8 cellular contexts compared by ENCODE assay signal in the genomic region with DNA sequence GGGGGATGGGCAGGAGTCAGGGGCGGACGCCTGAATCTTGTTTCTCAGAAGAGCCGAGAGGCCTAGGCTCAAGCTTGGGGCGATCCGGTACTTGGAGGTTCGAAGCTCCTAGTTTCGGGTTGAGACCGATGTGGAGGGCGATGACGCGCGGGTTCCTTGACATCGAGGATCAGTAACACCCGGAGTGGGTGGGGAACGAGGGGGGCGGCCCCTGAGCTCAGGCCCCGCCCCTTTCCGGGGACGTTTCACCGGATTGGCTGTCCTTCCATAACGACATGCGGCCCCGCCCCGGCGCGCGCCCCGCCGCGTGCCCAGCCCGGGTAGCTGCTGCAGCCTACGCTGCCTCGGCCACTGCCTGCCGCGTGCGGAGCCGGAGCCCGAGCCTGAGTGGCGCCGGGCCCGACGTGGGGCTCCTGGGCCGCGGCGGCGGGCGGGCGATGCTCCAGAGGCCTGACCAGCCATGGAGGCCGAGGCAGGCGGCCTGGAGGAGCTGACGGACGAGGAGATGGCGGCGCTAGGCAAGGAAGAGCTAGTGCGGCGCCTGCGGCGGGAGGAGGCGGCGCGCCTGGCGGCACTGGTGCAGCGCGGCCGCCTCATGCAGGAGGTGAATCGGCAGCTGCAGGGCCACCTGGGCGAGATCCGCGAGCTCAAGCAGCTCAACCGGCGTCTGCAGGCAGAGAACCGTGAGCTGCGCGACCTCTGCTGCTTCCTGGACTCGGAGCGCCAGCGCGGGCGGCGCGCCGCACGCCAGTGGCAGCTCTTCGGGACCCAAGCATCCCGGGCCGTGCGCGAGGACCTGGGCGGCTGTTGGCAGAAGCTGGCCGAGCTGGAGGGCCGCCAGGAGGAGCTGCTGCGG. TPM values are rescaled to one million over a fixed set of nuclear protein-coding genes. Genes with fewer than 3 reads are reported as not detected.
DNase-seq lines count a peak whose midpoint lies in the region; ATAC-seq and TF ChIP-seq lines count a peak whose summit lies in the region.

A gene (plus strand): TSS at position 350 of the 856 bp plus-strand sequence. CDS start 111 bp downstream, at position 461.

- no peaks in the 10 kb centered on the region for H3K9me3 ChIP-seq in colonic mucosa

- CTCF ChIA-PET in BJ (lab: Yijun Ruan, JAX): interaction anchor here (0.6 to 11.7 kb wide), 15 partner anchors 8 to 179 kb away, joined by 3 to 130 read pairs (median 17); a partner anchor contains a TSS
- CTCF ChIA-PET in activated CD4-positive, alpha-beta T cell treated with anti-CD3 and anti-CD28 coated beads, Interleukin-2, amount 10 ng/mL, durations not matched to agents 7 days and 5 days (lab: Charles Lee): interaction anchor here (0.8 to 24.2 kb wide), 21 partner anchors 17 to 349 kb away, joined by 3 to 590 read pairs (median 5); a partner anchor contains a TSS

- H3K27ac Mint-ChIP-seq in activated CD4-positive, alpha-beta T cell treated with anti-CD3 and anti-CD28 coated beads, Interleukin-2, amount 10 ng/mL, durations not matched to agents 7 days and 5 days: peak within 1 kb of the TSS; percentile 93

- peak within 1 kb of the TSS; percentile 75 for H3K4me3 ChIP-seq in BJ (ENCODE audit: low read depth, low read length)
- H3K4me3 ChIP-seq in colonic mucosa: peak within 1 kb of the TSS; percentile 66

- no peaks in the 10 kb centered on the region for H3K9me3 Mint-ChIP-seq in activated CD4-positive, alpha-beta T cell treated with anti-CD3 and anti-CD28 coated beads, Interleukin-2, amount 10 ng/mL, durations not matched to agents 7 days and 5 days

- peak within 1 kb of the TSS; percentile 90 for H3K4me3 Mint-ChIP-seq in activated CD4-positive, alpha-beta T cell treated with anti-CD3 and anti-CD28 coated beads, Interleukin-2, amount 10 ng/mL, durations not matched to agents 7 days and 5 days

- H3K27me3 Mint-ChIP-seq in activated CD4-positive, alpha-beta T cell treated with anti-CD3 and anti-CD28 coated beads, Interleukin-2, amount 10 ng/mL, durations not matched to agents 7 days and 5 days: no peaks in the 10 kb centered on the region

- POLR2A ChIA-PET in BJ (lab: Charles Lee): interaction anchor here (0.5 to 2.5 kb wide), 15 partner anchors 8 to 238 kb away, joined by 3 to 19 read pairs (median 5); a partner anchor contains a TSS
- POLR2A ChIA-PET in activated CD4-positive, alpha-beta T cell treated with anti-CD3 and anti-CD28 coated beads, Interleukin-2, amount 10 ng/mL, durations not matched to agents 7 days and 5 days (lab: Charles Lee): interaction anchor here (0.6 to 1.5 kb wide), 5 partner anchors 10 to 251 kb away, joined by 3 to 9 read pairs (median 3); a partner anchor contains a TSS

- H3K4me1 Mint-ChIP-seq in activated CD4-positive, alpha-beta T cell treated with anti-CD3 and anti-CD28 coated beads, Interleukin-2, amount 10 ng/mL, durations not matched to agents 7 days and 5 days: peaks cover 69% of the 10 kb centered on the region

- TF ChIP-seq CTCF in BJ (IDR thresholded peaks at IDR 0.05; ENCODE audit: insufficient read depth, low read depth, low read length): no peak
- no peak for TF ChIP-seq CTCF in colonic mucosa (IDR thresholded peaks at IDR 0.05)

- H3K9ac ChIP-seq in colonic mucosa (ENCODE audit: low read depth in 2 of 2, low read length in 2 of 2): peak within 1 kb of the TSS; percentile 87 to 94

- H3K36me3 Mint-ChIP-seq in activated CD4-positive, alpha-beta T cell treated with anti-CD3 and anti-CD28 coated beads, Interleukin-2, amount 10 ng/mL, durations not matched to agents 7 days and 5 days (ENCODE audit: low read depth): peaks cover 18% of the 10 kb centered on the region

- ATAC-seq in GM19324 (IDR thresholded peaks at IDR 0.05; ENCODE audit: low FRiP score, unreplicated experiment) (peak; percentile 67), HG03521 (IDR thresholded peaks at IDR 0.05; ENCODE audit: unreplicated experiment) (peak; percentile 53)

- peaks cover 5% of the 10 kb centered on the region for H3K4me1 ChIP-seq in colonic mucosa

- intact Hi-C loops in colonic mucosa (cut with DNase I): no loop called here

- no peaks in the 10 kb centered on the region for H3K27me3 ChIP-seq in BJ (ENCODE audit: control insufficient read depth, insufficient read depth, low read length)
- H3K27me3 ChIP-seq in colonic mucosa: no peaks in the 10 kb centered on the region

- DNase-seq in BJ (ENCODE audit: low read depth): peak; percentile 84
- peak; percentile 97 for DNase-seq in NCI-H748 (lab: John Stamatoyannopoulos, UW; ENCODE audit: unreplicated experiment)
- peak; percentile 99 for DNase-seq in activated CD4-positive, alpha-beta T cell treated with anti-CD3 and anti-CD28 coated beads, Interleukin-2, amount 10 ng/mL, durations not matched to agents 7 days and 5 days
- DNase-seq in colonic mucosa: peak; percentile 99
- DNase-seq in left kidney (ENCODE audit: low read depth, low spot score): peak; percentile 98
- peak; percentile 99 for DNase-seq in stimulated activated CD4-positive, alpha-beta T cell treated with anti-CD3 and anti-CD28 coated beads, Interleukin-1b, Interleukin-23, amount 100 ng/mL, for 48 hours

- peak within 1 kb of the TSS; percentile 93 for H3K27ac ChIP-seq in colonic mucosa

- H3K36me3 ChIP-seq in BJ (ENCODE audit: control insufficient read depth, insufficient read depth, low read length) (peaks cover 10% of the 10 kb centered on the region), colonic mucosa (no peaks in the 10 kb centered on the region)

RNA-seq across cellular contexts. Expression of the gene that starts here (rescaled TPM):
- polyA plus RNA-seq in BJ (2011; rRNA removed): 23.7 and 33.4 TPM in 2 replicates
- polyA minus RNA-seq in BJ (2011; rRNA and poly(A)+ RNA removed): 2.7 and 3.3 TPM in 2 replicates
- total RNA-seq in activated CD4-positive, alpha-beta T cell treated with anti-CD3 and anti-CD28 coated beads, Interleukin-2, amount 10 ng/mL, durations not matched to agents 7 days and 5 days: 10 to 100 TPM; 39.4 to 56.7 TPM
- total RNA-seq in colonic mucosa: 10 to 100 TPM; 11.2 to 16.3 TPM

Comparison
In these comparisons a context has a peak if more than half of its experiments do, and no peak if none do; other contexts are left out.
1. Peak in every context shown above with its lines: DNase-seq, ATAC-seq, H3K4me3 ChIP-seq and H3K27ac ChIP-seq.